In the genomic region with DNA sequence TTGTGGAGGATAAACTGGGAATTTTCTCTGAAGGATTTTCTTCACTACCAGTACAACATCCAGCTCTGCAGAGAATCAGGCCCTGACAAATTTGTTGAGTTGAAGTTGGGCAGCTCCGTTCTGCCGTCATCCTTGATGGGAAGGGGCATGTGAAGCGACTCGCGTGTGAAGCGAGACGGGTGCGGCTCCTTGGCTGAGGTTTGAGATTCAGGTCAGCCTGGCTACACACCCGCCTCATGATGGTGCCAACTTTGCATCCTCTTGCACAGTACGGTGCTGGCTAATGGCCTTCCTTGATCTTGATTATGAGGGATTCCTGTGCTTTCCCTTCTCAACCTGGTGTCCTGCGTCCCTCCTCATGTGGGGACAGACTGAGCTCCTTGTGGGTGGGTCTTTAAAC, we compare ENCODE assay signal across 22 cellular contexts. TPM values are rescaled to one million over a fixed set of nuclear protein-coding genes. Genes with fewer than 3 reads are reported as not detected.
A peak's percentile ranks its signal among the peaks of the same experiment; 100 is the strongest.
DNase-seq lines count a peak whose midpoint lies in the region; ATAC-seq and TF ChIP-seq lines count a peak whose summit lies in the region.
"Had no signal": no experiment of that assay in that cellular context is flagged by ENCODE, and none has a peak within 500 bp of the region (broad histone marks: within the 10 kb centered on the region; RNA-seq: fewer than 3 reads in every experiment).

No MANE protein-coding gene starts in this region.

- H3K4me3 ChIP-seq in muscle layer of duodenum (ENCODE audit: low read depth in 1 of 2, low read length in 2 of 2) (no peak overlapping the region), tibial nerve (no peak overlapping the region)

- H3K4me3 Mint-ChIP-seq in glutamatergic neuron (ENCODE audit: unreplicated experiment): peak overlapping the region; percentile 41
- H3K4me3 Mint-ChIP-seq: activated B cell treated with CpG ODN at 0.5 μM for 24 hours; activated CD4-positive, alpha-beta memory T cell treated with anti-CD3 and anti-CD28 coated beads, Interleukin-2, amount 10 ng/mL, durations not matched to agents 7 days and 5 days; activated naive CD4-positive, alpha-beta T cell treated with anti-CD3 and anti-CD28 coated beads, Interleukin-2, amount 10 ng/mL, durations not matched to agents 7 days and 5 days; activated T-cell treated with anti-CD3 and anti-CD28 coated beads, Interleukin-2, amount 50 U/mL, for 24 hours had no signal

- peaks cover 5% of the 10 kb centered on the region for H3K36me3 Mint-ChIP-seq in glutamatergic neuron (ENCODE audit: unreplicated experiment)

- peak overlapping the region; percentile 51 for H3K27ac ChIP-seq in RWPE1
- H3K27ac ChIP-seq in muscle layer of duodenum (ENCODE audit: low read length): peak overlapping the region; percentile 97
- peak overlapping the region; percentile 99 for H3K27ac ChIP-seq in temporal lobe (ENCODE audit: low read depth, low read length)
- peak overlapping the region in 2 of 4 donors; percentile 12 to 40 for H3K27ac ChIP-seq in tibial nerve

- TF ChIP-seq POLR2A in tibial nerve (IDR thresholded peaks at IDR 0.05): no peak

- H3K27me3 ChIP-seq in muscle layer of duodenum (ENCODE audit: low read depth, low read length): no peaks in the 10 kb centered on the region
- no peaks in the 10 kb centered on the region for H3K27me3 ChIP-seq in tibial nerve

- peak overlapping the region; percentile 78 for H3K27ac Mint-ChIP-seq in glutamatergic neuron (ENCODE audit: unreplicated experiment)
- H3K27ac Mint-ChIP-seq: activated B cell treated with CpG ODN at 0.5 μM for 24 hours; activated T-cell treated with anti-CD3 and anti-CD28 coated beads, Interleukin-2, amount 50 U/mL, for 24 hours; progenitor cell of endocrine pancreas had no signal

- H3K36me3 ChIP-seq in muscle layer of duodenum (ENCODE audit: control insufficient read depth in 1 of 2, insufficient read depth in 2 of 2, low read length in 2 of 2) (peaks cover 0 to 11% of the 10 kb centered on the region in 2 donors), tibial nerve (peaks cover 0 to 40% (median 7%) of the 10 kb centered on the region in 3 donors)

- CTCF ChIA-PET in RWPE1 (lab: Yijun Ruan, JAX): interaction anchor here (0.7 to 0.9 kb wide), 2 partner anchors 20 to 67 kb away, joined by 4 to 5 read pairs; no protein-coding TSS in a partner anchor

- H3K27me3 Mint-ChIP-seq in glutamatergic neuron (ENCODE audit: unreplicated experiment): peaks cover 13% of the 10 kb centered on the region
- H3K27me3 Mint-ChIP-seq: activated B cell treated with CpG ODN at 0.5 μM for 24 hours; activated CD4-positive, alpha-beta memory T cell treated with anti-CD3 and anti-CD28 coated beads, Interleukin-2, amount 10 ng/mL, durations not matched to agents 7 days and 5 days; activated naive CD4-positive, alpha-beta T cell treated with anti-CD3 and anti-CD28 coated beads, Interleukin-2, amount 10 ng/mL, durations not matched to agents 7 days and 5 days; activated T-cell treated with anti-CD3 and anti-CD28 coated beads, Interleukin-2, amount 50 U/mL, for 24 hours; progenitor cell of endocrine pancreas had no signal

- H3K4me1 ChIP-seq in muscle layer of duodenum (ENCODE audit: control insufficient read depth in 1 of 2, insufficient read depth in 2 of 2, low read length in 2 of 2) (peaks cover 30 to 60% of the 10 kb centered on the region in 2 donors), tibial nerve (peaks cover 5 to 66% (median 46%) of the 10 kb centered on the region in 4 donors)

- ATAC-seq in HG03378 (IDR thresholded peaks at IDR 0.05; ENCODE audit: unreplicated experiment) (no peak), GM19023 (IDR thresholded peaks at IDR 0.05; ENCODE audit: unreplicated experiment) (no peak)
- ATAC-seq: HCT116 had no signal

- POLR2A ChIA-PET in RWPE1 (lab: Yijun Ruan, JAX; ENCODE audit: low non-redundant PET): no interaction called here

- TF ChIP-seq CTCF in RWPE1 (conservative IDR thresholded peaks at IDR 0.05; ENCODE audit: low read depth) (no peak), glutamatergic neuron (IDR thresholded peaks at IDR 0.05; ENCODE audit: partially characterized antibody, unreplicated experiment) (no peak), tibial nerve (IDR thresholded peaks at IDR 0.05) (no peak)

- H3K9me3 Mint-ChIP-seq in glutamatergic neuron (ENCODE audit: unreplicated experiment): peaks cover 15% of the 10 kb centered on the region
- H3K9me3 Mint-ChIP-seq: activated B cell treated with CpG ODN at 0.5 μM for 24 hours; activated CD4-positive, alpha-beta memory T cell treated with anti-CD3 and anti-CD28 coated beads, Interleukin-2, amount 10 ng/mL, durations not matched to agents 7 days and 5 days; activated naive CD4-positive, alpha-beta T cell treated with anti-CD3 and anti-CD28 coated beads, Interleukin-2, amount 10 ng/mL, durations not matched to agents 7 days and 5 days; activated T-cell treated with anti-CD3 and anti-CD28 coated beads, Interleukin-2, amount 50 U/mL, for 24 hours had no signal

- no peak for TF ChIP-seq EP300 in tibial nerve (IDR thresholded peaks at IDR 0.05)

- WGBS in tibial nerve, 2 donors: 85 to 88% methylated on average over 11 of the region's 11 CpGs

- peaks cover 66% of the 10 kb centered on the region for H3K4me1 Mint-ChIP-seq in glutamatergic neuron (ENCODE audit: low read depth, unreplicated experiment)
- H3K4me1 Mint-ChIP-seq: activated B cell treated with CpG ODN at 0.5 μM for 24 hours; activated naive CD4-positive, alpha-beta T cell treated with anti-CD3 and anti-CD28 coated beads, Interleukin-2, amount 10 ng/mL, durations not matched to agents 7 days and 5 days had no signal

- no peak for DNase-seq in RWPE1 (ENCODE audit: low spot score)
- DNase-seq in glutamatergic neuron: no peak
- no peak for DNase-seq in activated CD4-positive, alpha-beta T cell treated with anti-CD3 and anti-CD28 coated beads, Interleukin-2, amount 50 U/mL, for 4 hours
- no peak for DNase-seq in tibial nerve (ENCODE audit: low spot score in 2 of 2)
- DNase-seq: activated B cell treated with CpG ODN at 0.5 μM for 24 hours; activated CD4-positive, alpha-beta memory T cell treated with anti-CD3 and anti-CD28 coated beads, Interleukin-2, amount 10 ng/mL, durations not matched to agents 7 days and 5 days; activated naive CD4-positive, alpha-beta T cell treated with anti-CD3 and anti-CD28 coated beads, Interleukin-2, amount 10 ng/mL, durations not matched to agents 7 days and 5 days; activated T-cell treated with anti-CD3 and anti-CD28 coated beads, Interleukin-2, amount 50 U/mL, for 24 hours; DMS 273 treated with DMSO at 0.1 percent for 48 hours; islet precursor cell; mesendoderm; NCI-H1105; NCI-H2081; NCI-H446 treated with DMSO at 0.1 percent for 48 hours; stimulated activated CD4-positive, alpha-beta T cell treated with anti-CD3 and anti-CD28 coated beads, Interleukin-4, amount 100 ng/mL, for 4 hours; T-helper 9 cell had no signal

- H3K9me3 ChIP-seq in muscle layer of duodenum (ENCODE audit: control insufficient read depth in 1 of 2, low read length in 2 of 2) (no peaks in the 10 kb centered on the region), tibial nerve (no peaks in the 10 kb centered on the region)

RNA-seq across cellular contexts. Expression of a gene that starts 19.7 kb away (rescaled TPM):
- total RNA-seq in glutamatergic neuron (ENCODE audit: unreplicated experiment): 23.5 TPM
- 2.7 TPM for total RNA-seq in temporal lobe
- total RNA-seq in tibial nerve: 10 to 100 TPM; 10.4 to 39.6 (median 24.9) TPM

RNA-seq across cellular contexts. Expression of a gene that starts 33.2 kb away (rescaled TPM):
- 8.6 TPM for total RNA-seq in glutamatergic neuron (ENCODE audit: unreplicated experiment)
- total RNA-seq in temporal lobe: 2.7 TPM
- 10 to 100 TPM in 2 of 4 donors, 1 to 10 TPM in 2; 3.5 to 13.5 (median 10.0) TPM for total RNA-seq in tibial nerve

RNA-seq across cellular contexts. Expression of a gene that starts 38.7 kb away (rescaled TPM):
- total RNA-seq in glutamatergic neuron (ENCODE audit: unreplicated experiment) (121 TPM), temporal lobe (25.3 TPM), tibial nerve (10 to 100 TPM; 44.7 to 47.6 (median 46.2) TPM)

RNA-seq across cellular contexts. Expression of a gene that starts 59.5 kb away (rescaled TPM):
- total RNA-seq in glutamatergic neuron (ENCODE audit: unreplicated experiment) (3.8 TPM), temporal lobe (3.0 TPM), tibial nerve (under 1 TPM in 2 of 4 donors, not detected in 2; 0.30 to 0.59 TPM)
